10 cellular contexts compared by ENCODE assay signal in the genomic region with DNA sequence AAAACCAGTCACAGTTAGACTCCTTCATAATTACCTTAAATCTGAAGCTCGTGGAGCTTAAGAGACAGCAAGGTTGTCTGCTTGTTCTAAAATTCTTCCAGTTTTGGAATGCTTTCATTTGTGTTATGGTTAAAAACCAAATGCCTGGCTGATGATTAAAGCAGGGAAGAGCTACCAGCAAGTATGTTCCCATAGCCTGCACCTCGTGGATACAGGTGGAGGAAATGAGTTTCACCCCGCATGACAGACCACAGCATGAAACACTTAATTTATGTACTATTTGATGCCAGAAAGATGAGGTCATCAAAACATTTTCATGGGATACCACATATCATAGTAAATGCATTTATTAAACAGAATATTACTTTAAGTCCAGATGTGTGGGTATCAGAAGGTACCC. TPM values are rescaled to one million over a fixed set of nuclear protein-coding genes. Genes with fewer than 3 reads are reported as not detected.
A peak's percentile ranks its signal among the peaks of the same experiment; 100 is the strongest.
DNase-seq lines count a peak whose midpoint lies in the region; ATAC-seq, FAIRE-seq and TF ChIP-seq lines count a peak whose summit lies in the region.
"Had no signal": no experiment of that assay in that cellular context is flagged by ENCODE, and none has a peak within 500 bp of the region (broad histone marks: within the 10 kb centered on the region; RNA-seq: fewer than 3 reads in every experiment).

No MANE protein-coding gene starts in this region.

- no peak for TF ChIP-seq POLR2A in endothelial cell of umbilical vein (IDR thresholded peaks at IDR 0.05; ENCODE audit: low read depth, low read length)

- peak overlapping the region; percentile 99 for H3K9ac ChIP-seq in endothelial cell of umbilical vein (replicated peaks; ENCODE audit: extremely low read depth, insufficient read depth, low read length)

- dilution Hi-C loops in endothelial cell of umbilical vein (cut with MboI; ENCODE audit: extremely low pct_ligation_motif_present, low sequenced_read_pairs): no loop called here

- peak overlapping the region; percentile 98 for H3K4me2 ChIP-seq in endothelial cell of umbilical vein (ENCODE audit: insufficient read depth, low read length)

- POLR2A ChIA-PET in endothelial cell of umbilical vein (lab: Charles Lee): interaction anchor here (0.6 to 1.5 kb wide), 7 partner anchors 8 to 88 kb away, joined by 3 to 8 read pairs (median 3); no protein-coding TSS in a partner anchor

- no peaks in the 10 kb centered on the region for H4K20me1 ChIP-seq in endothelial cell of umbilical vein (replicated peaks; ENCODE audit: control insufficient read depth, extremely low read depth, insufficient read depth, low read length)

- H3K27me3 Mint-ChIP-seq in nephron (ENCODE audit: low read depth) (peaks cover 6% of the 10 kb centered on the region), T-helper 17 cell (no peaks in the 10 kb centered on the region)

- H3K27ac Mint-ChIP-seq in nephron: peak overlapping the region; percentile 71 to 92 (median 90)
- no peak overlapping the region for H3K27ac Mint-ChIP-seq in T-helper 17 cell

- H3K27ac ChIP-seq in endothelial cell of umbilical vein (ENCODE audit: insufficient read depth, low read depth, low read length): peak overlapping the region; percentile 97

- H3K4me1 ChIP-seq in endothelial cell of umbilical vein (ENCODE audit: control insufficient read depth, extremely low read depth, insufficient read depth, low read length): peaks cover 54% of the 10 kb centered on the region

- no peak overlapping the region for H2AFZ ChIP-seq in endothelial cell of umbilical vein (ENCODE audit: low read depth, low read length)

- H3K4me3 Mint-ChIP-seq in nephron (peak overlapping the region in 2 of 3 experiments; percentile 16 to 89), T-helper 17 cell (no peak overlapping the region)

- TSS peak; percentile 12 for BruUV-seq in endothelial cell of umbilical vein (replicated peaks; lab: Mats Ljungman, UMichigan)

- peak; percentile 59 for FAIRE-seq in endothelial cell of umbilical vein (lab: Jason Lieb, UNC)

- in situ Hi-C loops in ACHN (cut with HindIII; ENCODE audit: low pct_ligation_motif_present, low pct_unique_long_range_greater_than_20kb, low sequenced_read_pairs): no loop called here

- DNase-seq in ACHN (peak; percentile 65), NCI-H69 (lab: John Stamatoyannopoulos, UW) (peak; percentile 71), endothelial cell of umbilical vein (ENCODE audit: low read depth, low spot score) (peak; percentile 92), T-helper 17 cell (no peak), H7 (no peak), NCI-H1930 (lab: John Stamatoyannopoulos, UW) (no peak)
- DNase-seq: activated CD4-positive, alpha-beta T cell treated with anti-CD3 and anti-CD28 coated beads, Interleukin-2, amount 50 U/mL, for 1 hour; NCI-H187 had no signal

- intact Hi-C loops in endothelial cell of umbilical vein (cut with micrococcal nuclease): loop anchor here (1.0 to 5.0 kb wide), 5 partner anchors 27 to 109 kb away; no protein-coding TSS in a partner anchor

- no peaks in the 10 kb centered on the region for H3K9me3 ChIP-seq in endothelial cell of umbilical vein (replicated peaks; ENCODE audit: control insufficient read depth, insufficient read depth, low read length)
- no peaks in the 10 kb centered on the region for H3K9me3 ChIP-seq in T-helper 17 cell (ENCODE audit: control insufficient read depth, low read length, poor library complexity, severe bottlenecking)

- CTCF ChIA-PET in endothelial cell of umbilical vein (lab: Charles Lee): interaction anchor here (0.7 to 3.8 kb wide), 12 partner anchors 8 to 138 kb away, joined by 3 to 37 read pairs (median 4); no protein-coding TSS in a partner anchor

- no peaks in the 10 kb centered on the region for H3K9me3 Mint-ChIP-seq in nephron

- peaks cover 58% of the 10 kb centered on the region for H3K4me1 Mint-ChIP-seq in nephron
- H3K4me1 Mint-ChIP-seq in T-helper 17 cell: peaks cover 53% of the 10 kb centered on the region

- no peaks in the 10 kb centered on the region for H3K27me3 ChIP-seq in endothelial cell of umbilical vein (ENCODE audit: control insufficient read depth in 2 of 2, insufficient read depth in 2 of 2, low read length in 2 of 2)
- no peaks in the 10 kb centered on the region for H3K27me3 ChIP-seq in H7 (ENCODE audit: control insufficient read depth, insufficient read depth, low read length)

- H3K4me3 ChIP-seq in endothelial cell of umbilical vein (replicated peaks in 1 of 3; ENCODE audit: insufficient read depth in 1 of 3, low read depth in 1 of 3, low read length in 3 of 3): peak overlapping the region; percentile 47 to 100 (median 86)
- H3K4me3 ChIP-seq in H7 (ENCODE audit: insufficient read depth, low read depth, low read length): no peak overlapping the region

- no peaks in the 10 kb centered on the region for H3K9me1 ChIP-seq in endothelial cell of umbilical vein (replicated peaks; ENCODE audit: control insufficient read depth, extremely low read depth, insufficient read depth, low read length)

- ATAC-seq in GM19324 (IDR thresholded peaks at IDR 0.05; ENCODE audit: low FRiP score, unreplicated experiment) (no peak), T-helper 17 cell (no peak)

- peaks cover 47% of the 10 kb centered on the region for H3K79me2 ChIP-seq in endothelial cell of umbilical vein (ENCODE audit: control insufficient read depth, insufficient read depth, low read length)

- TF ChIP-seq CTCF in endothelial cell of umbilical vein (IDR thresholded peaks at IDR 0.05; ENCODE audit: extremely low read depth in 1 of 2, insufficient read depth in 1 of 2, low read depth in 1 of 2, low read length in 2 of 2): no peak
- no peak for TF ChIP-seq CTCF in nephron (IDR thresholded peaks at IDR 0.05; ENCODE audit: unreplicated experiment in 3 of 3)

- H3K36me3 ChIP-seq in endothelial cell of umbilical vein (ENCODE audit: control insufficient read depth in 2 of 2, extremely low read depth in 1 of 2, insufficient read depth in 2 of 2, low read length in 2 of 2) (no peaks in the 10 kb centered on the region), H7 (replicated peaks; ENCODE audit: control insufficient read depth, insufficient read depth, low read length) (no peaks in the 10 kb centered on the region)

- no peaks in the 10 kb centered on the region for H3K36me3 Mint-ChIP-seq in nephron (ENCODE audit: low read depth)
- no peaks in the 10 kb centered on the region for H3K36me3 Mint-ChIP-seq in T-helper 17 cell (ENCODE audit: low read depth)

TF ChIP-seq in endothelial cell of umbilical vein, 7 proteins besides CTCF, POLR2A, EP300 and RAD21:
- TF ChIP-seq JUN (IDR thresholded peaks at IDR 0.05; ENCODE audit: borderline replicate concordance, insufficient read depth, insufficient read length, low read depth) (peak; percentile 98), GATA2 (IDR thresholded peaks at IDR 0.05; ENCODE audit: insufficient read depth, insufficient read length, low read depth, low read length) (peak; percentile 60), FOS (IDR thresholded peaks at IDR 0.05; ENCODE audit: borderline replicate concordance, insufficient read depth, low read length) (peak; percentile 88), MYC (IDR thresholded peaks at IDR 0.05; ENCODE audit: low read depth, low read length) (peak; percentile 70), EZH2 (IDR thresholded peaks at IDR 0.05; ENCODE audit: borderline replicate concordance, low read depth, low read length, severe bottlenecking) (no peak), POLR2AphosphoS5 (IDR thresholded peaks at IDR 0.05; ENCODE audit: insufficient read depth, low read depth, low read length) (peak; percentile 64)
- TF ChIP-seq, protein P1, sequence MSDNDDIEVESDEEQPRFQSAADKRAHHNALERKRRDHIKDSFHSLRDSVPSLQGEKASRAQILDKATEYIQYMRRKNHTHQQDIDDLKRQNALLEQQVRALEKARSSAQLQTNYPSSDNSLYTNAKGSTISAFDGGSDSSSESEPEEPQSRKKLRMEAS (IDR thresholded peaks at IDR 0.05; ENCODE audit: insufficient read depth, insufficient read length): no peak

RNA-seq across cellular contexts. Expression of a gene that starts 0.4 kb away (rescaled TPM):
- total RNA-seq in endothelial cell of umbilical vein (323 and 334 TPM in 2 replicates), T-helper 17 cell (100 to 1,000 TPM in 1 of 2 donors, 10 to 100 TPM in 1; 95.2 to 119 TPM)
- 129 and 147 TPM in 2 replicates for polyA plus RNA-seq in endothelial cell of umbilical vein
- polyA plus RNA-seq in endothelial cell of umbilical vein (2011; cell fraction: cytosol; rRNA removed): 157 and 160 TPM in 2 replicates
- 346 and 384 TPM in 2 replicates for polyA plus RNA-seq in endothelial cell of umbilical vein (2011; cell fraction: nucleus; rRNA removed)
- polyA plus RNA-seq in endothelial cell of umbilical vein (2012): 202 and 235 TPM in 2 replicates
- polyA minus RNA-seq in endothelial cell of umbilical vein: 346 and 363 TPM in 2 replicates
- polyA minus RNA-seq in endothelial cell of umbilical vein (2011; cell fraction: cytosol; rRNA and poly(A)+ RNA removed): 17.8 TPM
- polyA minus RNA-seq in endothelial cell of umbilical vein (2011; cell fraction: nucleus; rRNA and poly(A)+ RNA removed): 536 and 739 TPM in 2 replicates
- 5.1 and 7.7 TPM in 2 replicates for total RNA-seq in H7 (2014; rRNA removed; shearing (Covaris generic))

Comparison
In these comparisons a context has a peak if more than half of its experiments do, and no peak if none do; other contexts are left out.
1. DNase-seq: peak in ACHN (single experiment), NCI-H69 (single experiment) and endothelial cell of umbilical vein (single experiment); none in T-helper 17 cell (0 of 3), H7 (single experiment) and NCI-H1930 (0 of 2).
2. RNA of a gene that starts 0.4 kb away (total RNA-seq): 323 to 334 TPM in endothelial cell of umbilical vein and 95.2 to 119 TPM in T-helper 17 cell; 5.1 to 7.7 TPM in H7; every median in the first group is over 10 times any median in the second.